In the genomic region with DNA sequence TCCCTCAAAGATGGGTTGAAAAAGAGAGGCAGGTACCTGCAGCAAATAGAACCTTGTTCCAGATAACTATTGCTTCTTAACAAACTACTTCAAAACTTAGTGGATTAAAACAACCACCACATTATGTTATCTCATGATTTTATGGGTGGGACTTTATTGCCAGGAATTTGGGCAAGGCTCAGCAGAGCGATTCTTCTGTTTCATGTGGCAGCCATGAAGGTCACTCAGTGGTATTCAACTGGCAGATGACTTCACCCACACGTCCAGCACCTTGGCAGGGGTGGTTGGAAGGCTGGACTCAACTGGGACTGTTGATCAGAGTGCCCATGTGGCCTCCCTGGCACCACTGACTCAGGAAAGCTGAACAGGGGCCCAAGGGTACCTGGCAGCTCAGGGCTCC, we compare ENCODE assay signal across 1 cellular context.
TF ChIP-seq lines count a peak whose summit lies in the region.

No MANE protein-coding gene starts in this region.

TF ChIP-seq in HEK293, 187 proteins besides CTCF, POLR2A, EP300 and RAD21 (continued from another document):
- TF ChIP-seq TRIM28 (IDR thresholded peaks at IDR 0.05; ENCODE audit: borderline replicate concordance, low read length) (peak; percentile 53; the same call in 1 of the 2 replicates), ZNF146 (tag by site-specific recombination; IDR thresholded peaks at IDR 0.05) (no peak), ZNF140 (tag by site-specific recombination; IDR thresholded peaks at IDR 0.05) (no peak), ZNF184 (tag by site-specific recombination; IDR thresholded peaks at IDR 0.05) (no peak)
